Comparison of ENCODE assay signal across 13 cellular contexts in the genomic region with DNA sequence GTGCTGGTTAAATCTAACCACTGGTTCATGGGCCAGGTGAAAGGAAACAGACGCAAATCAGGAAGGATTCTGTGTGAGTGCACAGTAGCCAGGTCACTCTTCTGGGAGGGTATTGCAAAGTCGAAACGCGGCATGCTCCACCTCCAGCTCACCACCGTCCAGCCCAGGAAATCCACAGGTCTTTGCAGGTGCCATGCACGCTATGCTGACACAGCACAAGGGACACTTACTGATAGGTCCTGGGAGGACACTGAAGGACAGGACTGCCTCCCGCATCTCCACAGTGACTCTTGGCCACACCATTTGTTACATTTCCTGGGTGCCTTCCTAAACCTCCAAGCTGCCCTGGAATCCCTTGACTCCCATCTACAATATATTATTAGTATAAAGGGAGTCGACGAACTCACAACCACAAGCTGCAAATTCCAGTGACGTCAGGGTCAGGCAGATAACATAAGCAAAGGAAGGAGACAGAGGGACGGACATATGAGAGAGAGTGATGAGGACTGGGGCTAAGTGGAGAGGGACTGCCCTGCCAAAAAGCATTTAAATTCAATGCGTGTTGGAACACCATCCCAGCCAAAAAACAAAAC.
DNase-seq lines count a peak whose midpoint lies in the region; ATAC-seq, FAIRE-seq and TF ChIP-seq lines count a peak whose summit lies in the region.
"Had no signal": no experiment of that assay in that cellular context is flagged by ENCODE, and none has a peak within 500 bp of the region (broad histone marks: within the 10 kb centered on the region; RNA-seq: fewer than 3 reads in every experiment).

No MANE protein-coding gene starts in this region.

- DNase-seq in natural killer cell treated with Interleukin-12 subunit alpha and Interleukin-12 subunit beta and Interleukin-15 and Interleukin-18, amount 100 ng/mL, for 72 hours (ENCODE audit: low spot score) = no peak
- no peak for DNase-seq in natural killer cell
- peak; percentile 69 for DNase-seq in RPMI8226
- DNase-seq in fibroblast of villous mesenchyme (ENCODE audit: low read depth) = peak; percentile 62
- no peak for DNase-seq in NCI-H2107 treated with DMSO at 0.1 percent for 48 hours (lab: John Stamatoyannopoulos, UW; ENCODE audit: unreplicated experiment)
- DNase-seq in activated CD8-positive, alpha-beta memory T cell treated with anti-CD3 and anti-CD28 coated beads, Interleukin-2, amount 50 U/mL, for 4 hours = no peak
- no peak for DNase-seq in urothelium cell line (ENCODE audit: low spot score)
- DNase-seq in testis = no peak
- DNase-seq: COR-L47 had no signal

- intact Hi-C loops in natural killer cell (cut with micrococcal nuclease) = loop anchor here (1.0 to 5.0 kb wide), 3 partner anchors 24 to 543 kb away; no protein-coding TSS in a partner anchor
- intact Hi-C loops in testis (cut with DNase I; ENCODE audit: low total_unique reads) = loop anchor here (2.0 kb wide), 1 partner anchor 331 kb away; no protein-coding TSS in a partner anchor

- H3K4me3 ChIP-seq in fibroblast of villous mesenchyme (ENCODE audit: low read depth, low read length) (no peak overlapping the region), testis (no peak overlapping the region)
- H3K4me3 ChIP-seq: colonic mucosa, Peyer's patch had no signal

- no peaks in the 10 kb centered on the region for H3K9me3 Mint-ChIP-seq in natural killer cell treated with Interleukin-12 subunit alpha and Interleukin-12 subunit beta and Interleukin-15 and Interleukin-18, amount 100 ng/mL, for 72 hours
- no peaks in the 10 kb centered on the region for H3K9me3 Mint-ChIP-seq in natural killer cell
- H3K9me3 Mint-ChIP-seq: H9 had no signal

- TF ChIP-seq CTCF in natural killer cell (IDR thresholded peaks at IDR 0.05) (no peak), fibroblast of villous mesenchyme (IDR thresholded peaks at IDR 0.05; ENCODE audit: insufficient read depth, low read depth, low read length) (no peak), testis (IDR thresholded peaks at IDR 0.05) (no peak)

- peaks cover 15 to 16% of the 10 kb centered on the region in 2 donors for H3K4me1 Mint-ChIP-seq in natural killer cell treated with Interleukin-12 subunit alpha and Interleukin-12 subunit beta and Interleukin-15 and Interleukin-18, amount 100 ng/mL, for 72 hours (ENCODE audit: low read depth in 2 of 2)
- H3K4me1 Mint-ChIP-seq in natural killer cell = peaks cover under 1 to 7% of the 10 kb centered on the region in 2 donors
- H3K4me1 Mint-ChIP-seq: H9 had no signal

- WGBS in testis, 2 donors = 65 to 66% methylated on average over 12 of the region's 12 CpGs

- peaks cover 11 to 12% of the 10 kb centered on the region in 2 donors for H3K27me3 Mint-ChIP-seq in natural killer cell treated with Interleukin-12 subunit alpha and Interleukin-12 subunit beta and Interleukin-15 and Interleukin-18, amount 100 ng/mL, for 72 hours
- peaks cover 22 to 48% of the 10 kb centered on the region in 2 donors for H3K27me3 Mint-ChIP-seq in natural killer cell (ENCODE audit: low read depth in 2 of 2)

- H3K9me3 ChIP-seq in testis = no peaks in the 10 kb centered on the region
- H3K9me3 ChIP-seq: colonic mucosa, Peyer's patch had no signal

- TF ChIP-seq POLR2A in testis (IDR thresholded peaks at IDR 0.05) = no peak

- H3K36me3 ChIP-seq in testis (ENCODE audit: low read depth, missing control alignments) = no peaks in the 10 kb centered on the region
- H3K36me3 ChIP-seq: colonic mucosa, Peyer's patch had no signal

- peak overlapping the region; percentile 4 to 18 for H3K27ac Mint-ChIP-seq in natural killer cell treated with Interleukin-12 subunit alpha and Interleukin-12 subunit beta and Interleukin-15 and Interleukin-18, amount 100 ng/mL, for 72 hours
- no peak overlapping the region for H3K27ac Mint-ChIP-seq in natural killer cell
- H3K27ac Mint-ChIP-seq: H9 had no signal

- H3K27me3 ChIP-seq in testis = no peaks in the 10 kb centered on the region
- H3K27me3 ChIP-seq: colonic mucosa, Peyer's patch had no signal

- H3K36me3 Mint-ChIP-seq in natural killer cell treated with Interleukin-12 subunit alpha and Interleukin-12 subunit beta and Interleukin-15 and Interleukin-18, amount 100 ng/mL, for 72 hours = no peaks in the 10 kb centered on the region
- no peaks in the 10 kb centered on the region for H3K36me3 Mint-ChIP-seq in natural killer cell

- H3K4me1 ChIP-seq in testis = no peaks in the 10 kb centered on the region
- H3K4me1 ChIP-seq: colonic mucosa, foreskin keratinocyte, Peyer's patch had no signal

- no peak for ATAC-seq in natural killer cell treated with Interleukin-12 subunit alpha and Interleukin-12 subunit beta and Interleukin-15 and Interleukin-18, amount 100 ng/mL, for 72 hours
- no peak for ATAC-seq in natural killer cell

- FAIRE-seq in urothelium cell line (lab: Jason Lieb, UNC) = no peak

- H3K4me3 Mint-ChIP-seq in natural killer cell treated with Interleukin-12 subunit alpha and Interleukin-12 subunit beta and Interleukin-15 and Interleukin-18, amount 100 ng/mL, for 72 hours = no peak overlapping the region
- no peak overlapping the region for H3K4me3 Mint-ChIP-seq in natural killer cell
- H3K4me3 Mint-ChIP-seq: H9 had no signal

- H3K27ac ChIP-seq in testis = no peak overlapping the region
- H3K27ac ChIP-seq: colonic mucosa, foreskin keratinocyte, Peyer's patch had no signal

Comparison
In these comparisons a context has a peak if more than half of its experiments do, and no peak if none do; other contexts are left out.
1. H3K27ac Mint-ChIP-seq: peak in natural killer cell treated with Interleukin-12 subunit alpha and Interleukin-12 subunit beta and Interleukin-15 and Interleukin-18, amount 100 ng/mL, for 72 hours (2 of 2); none in natural killer cell (0 of 2).
2. DNase-seq: peak in RPMI8226 (single experiment) and fibroblast of villous mesenchyme (single experiment); none in natural killer cell treated with Interleukin-12 subunit alpha and Interleukin-12 subunit beta and Interleukin-15 and Interleukin-18, amount 100 ng/mL, for 72 hours (single experiment), natural killer cell (single experiment), NCI-H2107 treated with DMSO at 0.1 percent for 48 hours (single experiment), activated CD8-positive, alpha-beta memory T cell treated with anti-CD3 and anti-CD28 coated beads, Interleukin-2, amount 50 U/mL, for 4 hours (single experiment), urothelium cell line (single experiment) and testis (single experiment).